Comparison of ENCODE assay signal across 1 cellular context in genomic region chr11:118145285-118146227, GRCh38.
A peak's percentile ranks its signal among the peaks of the same experiment; 100 is the strongest.
TF ChIP-seq lines count a peak whose summit lies in the region.

No MANE protein-coding gene starts in this region.

TF ChIP-seq in K562, 482 proteins besides CTCF, POLR2A, EP300 and RAD21 (continued from another document and continues in another):
- TF ChIP-seq ZBTB40 (IDR thresholded peaks at IDR 0.05) (no peak), ZBTB40 (CRISPR knock-in tag; IDR thresholded peaks at IDR 0.05) (no peak), CREB1 (IDR thresholded peaks at IDR 0.05) (no peak), CREB1 (CRISPR knock-in tag; IDR thresholded peaks at IDR 0.05) (0 out of 2 replicates have a peak, but pooled peaks have one; percentile 40), POU5F1 (IDR thresholded peaks at IDR 0.05; ENCODE audit: borderline replicate concordance, low read depth, low read length, partially characterized antibody) (no peak), ZNF174 (CRISPR knock-in tag; IDR thresholded peaks at IDR 0.05) (no peak), CHD1 (IDR thresholded peaks at IDR 0.05; ENCODE audit: low read length) (no peak), ZNF175 (CRISPR knock-in tag; IDR thresholded peaks at IDR 0.05; ENCODE audit: low read depth) (no peak), SAFB2 (IDR thresholded peaks at IDR 0.05; ENCODE audit: borderline replicate concordance, low read depth, low read length, severe bottlenecking) (no peak), ZNF124 (CRISPR knock-in tag; IDR thresholded peaks at IDR 0.05) (no peak), L3MBTL2 (IDR thresholded peaks at IDR 0.05) (no peak), SAP30 (IDR thresholded peaks at IDR 0.05; ENCODE audit: borderline replicate concordance, insufficient read depth, low read depth, low read length, poor library complexity, severe bottlenecking) (peak; percentile 59), NR4A1 (CRISPR knock-in tag; IDR thresholded peaks at IDR 0.05) (no peak), NR4A1 (tag; IDR thresholded peaks at IDR 0.05) (no peak), HES1 (IDR thresholded peaks at IDR 0.05; ENCODE audit: low read depth) (no peak), NCOA6 (IDR thresholded peaks at IDR 0.05) (0 out of 2 replicates have a peak, but pooled peaks have one; percentile 53), FOXK1 (CRISPR knock-in tag; IDR thresholded peaks at IDR 0.05; ENCODE audit: borderline replicate concordance) (no peak; the same call in 1 of the 2 replicates), NFRKB (IDR thresholded peaks at IDR 0.05; ENCODE audit: low read depth) (no peak), ZNF407 (IDR thresholded peaks at IDR 0.05; ENCODE audit: low read depth) (no peak), PHB2 (IDR thresholded peaks at IDR 0.05; ENCODE audit: low read depth) (no peak), TAF15 (IDR thresholded peaks at IDR 0.05; ENCODE audit: low read depth, low read length) (no peak), RUNX1 (IDR thresholded peaks at IDR 0.05; ENCODE audit: low read depth) (no peak), TFAP4 (CRISPR knock-in tag; IDR thresholded peaks at IDR 0.05; ENCODE audit: borderline replicate concordance) (peak; percentile 66; the same call in 1 of the 2 replicates), GTF2F1 (IDR thresholded peaks at IDR 0.05; ENCODE audit: low read depth, low read length) (no peak), ZNF311 (CRISPR knock-in tag; IDR thresholded peaks at IDR 0.05) (no peak), FOXJ2 (tag; IDR thresholded peaks at IDR 0.05) (no peak), TCF15 (CRISPR knock-in tag; IDR thresholded peaks at IDR 0.05) (no peak), ZKSCAN8 (CRISPR knock-in tag; IDR thresholded peaks at IDR 0.05) (no peak), DLX4 (CRISPR knock-in tag; IDR thresholded peaks at IDR 0.05) (no peak), TCF7 (IDR thresholded peaks at IDR 0.05; ENCODE audit: borderline replicate concordance) (no peak), CEBPG (CRISPR knock-in tag; IDR thresholded peaks at IDR 0.05) (no peak), CEBPG (tag; conservative IDR thresholded peaks at IDR 0.05 in 1 of 2, IDR thresholded peaks at IDR 0.05 in 1 of 2) (no peak), PHF21A (IDR thresholded peaks at IDR 0.05; ENCODE audit: borderline replicate concordance, low read depth) (0 out of 2 replicates have a peak, but pooled peaks have one; percentile 24), ZNF785 (CRISPR knock-in tag; IDR thresholded peaks at IDR 0.05) (no peak), CHD4 (IDR thresholded peaks at IDR 0.05; ENCODE audit: insufficient read depth, insufficient replicate concordance, low read depth, low read length, poor library complexity, severe bottlenecking) (no peak), SPI1 (IDR thresholded peaks at IDR 0.05; ENCODE audit: borderline replicate concordance, low read depth, low read length) (no peak), HMGXB4 (CRISPR knock-in tag; IDR thresholded peaks at IDR 0.05) (no peak), ZNF398 (CRISPR knock-in tag; IDR thresholded peaks at IDR 0.05) (no peak), NRF1 (conservative IDR thresholded peaks at IDR 0.05 in 1 of 2, IDR thresholded peaks at IDR 0.05 in 1 of 2) (peak; percentile 52 to 57; a peak in 3 of 4 replicates)
